16 cellular contexts compared by ENCODE assay signal in the genomic region with DNA sequence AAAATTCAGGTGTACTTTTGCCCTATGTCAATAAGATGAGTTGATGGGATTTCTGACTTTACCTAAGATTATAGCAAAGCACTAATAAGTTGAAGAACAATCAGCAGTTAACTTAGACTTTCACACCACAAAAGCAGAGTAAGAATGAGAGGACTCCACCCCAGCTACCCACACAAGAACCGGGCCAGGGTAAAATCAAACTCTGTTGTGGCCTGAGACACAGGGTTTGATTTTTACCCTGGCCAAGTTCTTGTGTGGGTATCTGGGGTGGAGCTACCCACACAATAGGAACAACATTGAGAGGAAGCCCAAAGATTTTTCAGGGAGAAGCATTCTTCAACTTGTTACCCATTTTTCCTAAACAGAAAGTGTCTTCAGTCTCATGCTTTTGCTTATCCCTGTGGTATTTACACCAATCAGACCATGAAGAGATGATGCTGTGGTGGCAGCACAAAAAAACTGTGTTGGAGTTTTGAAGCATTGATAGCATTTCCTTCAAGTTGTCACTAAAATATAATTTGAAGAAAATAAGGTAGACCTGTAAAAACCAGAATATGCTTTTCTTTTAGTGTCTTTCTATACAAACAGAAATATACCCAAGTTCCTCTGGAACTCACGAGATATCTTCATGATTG. TPM values are rescaled to one million over a fixed set of nuclear protein-coding genes. Genes with fewer than 3 reads are reported as not detected.
DNase-seq lines count a peak whose midpoint lies in the region; ATAC-seq, FAIRE-seq and TF ChIP-seq lines count a peak whose summit lies in the region.
"Had no signal": no experiment of that assay in that cellular context is flagged by ENCODE, and none has a peak within 500 bp of the region (broad histone marks: within the 10 kb centered on the region; RNA-seq: fewer than 3 reads in every experiment).

No MANE protein-coding gene starts in this region.

- no peaks in the 10 kb centered on the region for H3K9me3 ChIP-seq in right atrium auricular region
- H3K9me3 ChIP-seq: gastrocnemius medialis, left ventricle myocardium inferior, testis had no signal

- TF ChIP-seq POLR2A in GM12892 (IDR thresholded peaks at IDR 0.05; ENCODE audit: low read depth, low read length), result no peak

- H3K36me3 ChIP-seq in right atrium auricular region, result no peaks in the 10 kb centered on the region
- H3K36me3 ChIP-seq: gastrocnemius medialis, left ventricle myocardium inferior had no signal

- peak overlapping the region; percentile 36 for H3K27ac Mint-ChIP-seq in activated T-helper 2 cell treated with anti-CD3 and anti-CD28 coated beads, Interferon-gamma antibody, Interleukin-2, Interleukin-4, amounts not matched to agents 10 μg/mL and 5 μg/mL and 100 μg/mL, durations not matched to agents 14 hours and 24 hours and 36 hours
- no peak overlapping the region for H3K27ac Mint-ChIP-seq in progenitor cell of endocrine pancreas
- H3K27ac Mint-ChIP-seq: dendritic cell treated with granulocyte-macrophage colony-stimulating factor and Interleukin-4, amounts not matched to agents 40 ng/mL and 50 ng/mL, for 4 days had no signal

- DNase-seq in GM12892 (ENCODE audit: insufficient read length) (no peak), right atrium auricular region (ENCODE audit: low spot score) (no peak), progenitor cell of endocrine pancreas (ENCODE audit: low spot score, unreplicated experiment) (no peak)
- no peak for DNase-seq in activated T-helper 2 cell treated with anti-CD3 and anti-CD28 coated beads, Interferon-gamma antibody, Interleukin-2, Interleukin-4, amounts not matched to agents 10 μg/mL and 5 μg/mL and 100 μg/mL, durations not matched to agents 14 hours and 24 hours and 36 hours (ENCODE audit: low spot score)
- no peak for DNase-seq in stimulated activated CD8-positive, alpha-beta memory T cell treated with anti-CD3 and anti-CD28 coated beads, Interleukin-4, amount 100 ng/mL, for 48 hours
- DNase-seq in stimulated activated CD4-positive, alpha-beta T cell treated with anti-CD3 and anti-CD28 coated beads, Interleukin-4, amount 100 ng/mL, for 4 hours, result no peak
- DNase-seq: activated gamma-delta T cell treated with Interleukin-2 at 50 U/mL for 16 hours, gastrocnemius medialis, left ventricle myocardium inferior, NCI-H1930, nucleus accumbens, testis had no signal

- peaks cover 67% of the 10 kb centered on the region for H3K4me1 Mint-ChIP-seq in activated T-helper 2 cell treated with anti-CD3 and anti-CD28 coated beads, Interferon-gamma antibody, Interleukin-2, Interleukin-4, amounts not matched to agents 10 μg/mL and 5 μg/mL and 100 μg/mL, durations not matched to agents 14 hours and 24 hours and 36 hours (ENCODE audit: low read depth)
- no peaks in the 10 kb centered on the region for H3K4me1 Mint-ChIP-seq in progenitor cell of endocrine pancreas (ENCODE audit: low read depth)

- no peak overlapping the region for H3K4me3 Mint-ChIP-seq in activated T-helper 2 cell treated with anti-CD3 and anti-CD28 coated beads, Interferon-gamma antibody, Interleukin-2, Interleukin-4, amounts not matched to agents 10 μg/mL and 5 μg/mL and 100 μg/mL, durations not matched to agents 14 hours and 24 hours and 36 hours (ENCODE audit: low read depth)
- no peak overlapping the region for H3K4me3 Mint-ChIP-seq in progenitor cell of endocrine pancreas (ENCODE audit: low read depth)
- H3K4me3 Mint-ChIP-seq: dendritic cell treated with granulocyte-macrophage colony-stimulating factor and Interleukin-4, amounts not matched to agents 40 ng/mL and 50 ng/mL, for 4 days had no signal

- ATAC-seq in GM19372 (IDR thresholded peaks at IDR 0.05; ENCODE audit: low read depth, unreplicated experiment) (peak; percentile 28), HG03135 (IDR thresholded peaks at IDR 0.05; ENCODE audit: unreplicated experiment) (peak; percentile 25)
- ATAC-seq: gastrocnemius medialis had no signal

- peaks cover 18% of the 10 kb centered on the region for H3K9me3 Mint-ChIP-seq in activated T-helper 2 cell treated with anti-CD3 and anti-CD28 coated beads, Interferon-gamma antibody, Interleukin-2, Interleukin-4, amounts not matched to agents 10 μg/mL and 5 μg/mL and 100 μg/mL, durations not matched to agents 14 hours and 24 hours and 36 hours
- no peaks in the 10 kb centered on the region for H3K9me3 Mint-ChIP-seq in progenitor cell of endocrine pancreas (ENCODE audit: low read depth)
- H3K9me3 Mint-ChIP-seq: dendritic cell treated with granulocyte-macrophage colony-stimulating factor and Interleukin-4, amounts not matched to agents 40 ng/mL and 50 ng/mL, for 4 days had no signal

- H3K27me3 ChIP-seq in right atrium auricular region, result no peaks in the 10 kb centered on the region
- H3K27me3 ChIP-seq: gastrocnemius medialis, testis had no signal

- no peak overlapping the region for H3K4me3 ChIP-seq in right atrium auricular region
- H3K4me3 ChIP-seq: gastrocnemius medialis, left ventricle myocardium inferior, PC-9, testis had no signal

- TF ChIP-seq CTCF in right atrium auricular region (IDR thresholded peaks at IDR 0.05), result no peak
- no peak for TF ChIP-seq CTCF in progenitor cell of endocrine pancreas (IDR thresholded peaks at IDR 0.05; ENCODE audit: unreplicated experiment)

- H3K27ac ChIP-seq in right atrium auricular region, result no peak overlapping the region
- H3K27ac ChIP-seq: gastrocnemius medialis, left ventricle myocardium inferior, PC-9, testis had no signal

- no peaks in the 10 kb centered on the region for H3K27me3 Mint-ChIP-seq in activated T-helper 2 cell treated with anti-CD3 and anti-CD28 coated beads, Interferon-gamma antibody, Interleukin-2, Interleukin-4, amounts not matched to agents 10 μg/mL and 5 μg/mL and 100 μg/mL, durations not matched to agents 14 hours and 24 hours and 36 hours (ENCODE audit: low read depth)
- no peaks in the 10 kb centered on the region for H3K27me3 Mint-ChIP-seq in progenitor cell of endocrine pancreas

- no peaks in the 10 kb centered on the region for H3K4me1 ChIP-seq in right atrium auricular region
- H3K4me1 ChIP-seq: gastrocnemius medialis, left ventricle myocardium inferior, testis had no signal

- FAIRE-seq in GM12892 (lab: Jason Lieb, UNC), result peak; percentile 93

- intact Hi-C loops in activated T-helper 2 cell treated with anti-CD3 and anti-CD28 coated beads, Interferon-gamma antibody, Interleukin-2, Interleukin-4, amounts not matched to agents 10 μg/mL and 5 μg/mL and 100 μg/mL, durations not matched to agents 14 hours and 24 hours and 36 hours (cut with micrococcal nuclease), result no loop called here

- H3K36me3 Mint-ChIP-seq in activated T-helper 2 cell treated with anti-CD3 and anti-CD28 coated beads, Interferon-gamma antibody, Interleukin-2, Interleukin-4, amounts not matched to agents 10 μg/mL and 5 μg/mL and 100 μg/mL, durations not matched to agents 14 hours and 24 hours and 36 hours (ENCODE audit: low read depth), result peaks cover 14% of the 10 kb centered on the region
- H3K36me3 Mint-ChIP-seq in progenitor cell of endocrine pancreas (ENCODE audit: insufficient read depth), result no peaks in the 10 kb centered on the region

RNA-seq across cellular contexts. Expression of gene CPOX, which starts 25.6 kb away (rescaled TPM):
- 91.8 TPM for polyA plus RNA-seq in GM12892 (2012; ENCODE audit: missing spikeins)
- 48.4 and 50.4 TPM in 2 replicates for total RNA-seq in activated T-helper 2 cell treated with anti-CD3 and anti-CD28 coated beads, Interferon-gamma antibody, Interleukin-2, Interleukin-4, amounts not matched to agents 10 μg/mL and 5 μg/mL and 100 μg/mL, durations not matched to agents 14 hours and 24 hours and 36 hours
- 1 to 10 TPM; 7.8 to 9.1 TPM for total RNA-seq in right atrium auricular region
- 20.4 and 24.4 TPM in 2 replicates for total RNA-seq in progenitor cell of endocrine pancreas

RNA-seq across cellular contexts. Expression of gene GPR15, which starts 36.0 kb away (rescaled TPM):
- polyA plus RNA-seq in GM12892 (2012; ENCODE audit: missing spikeins), result 124 TPM
- total RNA-seq in activated T-helper 2 cell treated with anti-CD3 and anti-CD28 coated beads, Interferon-gamma antibody, Interleukin-2, Interleukin-4, amounts not matched to agents 10 μg/mL and 5 μg/mL and 100 μg/mL, durations not matched to agents 14 hours and 24 hours and 36 hours, result 10.0 and 10.5 TPM in 2 replicates
- total RNA-seq in right atrium auricular region (not detected), progenitor cell of endocrine pancreas (not detected in 2 replicates)
- total RNA-seq: gastrocnemius medialis, left ventricle myocardium inferior, PC-9, testis had no signal

RNA-seq across cellular contexts. Expression of gene CLDND1, which starts 45.1 kb away (rescaled TPM):
- polyA plus RNA-seq in GM12892 (2012; ENCODE audit: missing spikeins), result 98.8 TPM
- total RNA-seq in activated T-helper 2 cell treated with anti-CD3 and anti-CD28 coated beads, Interferon-gamma antibody, Interleukin-2, Interleukin-4, amounts not matched to agents 10 μg/mL and 5 μg/mL and 100 μg/mL, durations not matched to agents 14 hours and 24 hours and 36 hours, result 326 and 338 TPM in 2 replicates
- total RNA-seq in right atrium auricular region, result 100 to 1,000 TPM; 138 to 152 TPM
- 100 and 101 TPM in 2 replicates for total RNA-seq in progenitor cell of endocrine pancreas
